ENCODE assay signal across 8 cellular contexts in the genomic region with DNA sequence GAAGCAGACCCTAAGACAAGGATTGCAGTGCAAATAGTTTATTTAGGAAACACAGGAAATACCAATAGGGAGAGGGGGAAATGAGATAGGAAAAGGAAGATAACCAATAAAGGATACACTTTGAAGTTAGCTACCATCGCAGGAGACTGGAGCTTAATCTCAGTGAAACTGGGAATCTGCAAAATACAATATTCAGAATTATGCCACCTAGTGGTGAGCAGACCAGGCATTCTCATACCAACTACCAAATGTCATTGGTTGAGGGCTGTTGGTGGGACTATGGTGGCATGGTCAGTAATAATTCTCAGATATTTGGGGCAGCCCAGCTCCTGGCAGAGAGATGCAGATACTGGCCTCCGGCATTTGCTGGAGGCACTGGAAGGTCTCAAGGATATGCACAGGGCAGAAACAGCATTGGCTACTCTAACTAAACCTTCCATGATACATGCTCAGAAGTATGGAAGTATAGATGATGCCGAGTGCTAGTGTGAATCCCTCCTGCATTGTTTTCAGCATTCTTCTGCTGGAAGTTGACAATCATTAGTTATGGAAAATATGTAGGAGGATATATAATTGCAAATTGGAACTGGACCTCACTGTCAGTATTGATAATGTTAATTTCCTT. TPM values are rescaled to one million over a fixed set of nuclear protein-coding genes. Genes with fewer than 3 reads are reported as not detected.
DNase-seq lines count a peak whose midpoint lies in the region; ATAC-seq, FAIRE-seq and TF ChIP-seq lines count a peak whose summit lies in the region.

No MANE protein-coding gene starts in this region.

- H3K27me3 ChIP-seq in HCT116 (ENCODE audit: insufficient read depth, low read length) (no peaks in the 10 kb centered on the region), SU-DHL-6 (ENCODE audit: low read length) (no peaks in the 10 kb centered on the region), small intestine (ENCODE audit: control insufficient read depth in 2 of 2, insufficient read depth in 2 of 2, low read length in 2 of 2) (no peaks in the 10 kb centered on the region)

- RAD21 ChIA-PET in HCT116 (lab: Charles Lee; ENCODE audit: low non-redundant PET in 1 of 2, low total read pairs in 2 of 2, uncharacterized antibody in 2 of 2, unreplicated experiment in 2 of 2) = no interaction called here

- H3K4me3 ChIP-seq in HCT116 (replicated peaks in 1 of 2; ENCODE audit: low read depth in 1 of 2, low read length in 2 of 2) = no peak overlapping the region
- no peak overlapping the region for H3K4me3 ChIP-seq in SU-DHL-6 (ENCODE audit: insufficient read depth, low read length, poor library complexity, severe bottlenecking)
- no peak overlapping the region for H3K4me3 ChIP-seq in small intestine (ENCODE audit: low read depth in 1 of 2, low read length in 2 of 2)

- H3K9me2 ChIP-seq in HCT116 (ENCODE audit: insufficient read depth) (no peaks in the 10 kb centered on the region), SU-DHL-6 (replicated peaks; ENCODE audit: insufficient read depth, low read length) (no peaks in the 10 kb centered on the region)

- CTCF ChIA-PET in HCT116 (lab: Charles Lee) = interaction anchor here (0.6 to 3.0 kb wide), 7 partner anchors 9 to 294 kb away, joined by 3 to 16 read pairs (median 4); no protein-coding TSS in a partner anchor

- TF ChIP-seq CTCF in HCT116 (IDR thresholded peaks at IDR 0.05 in 2 of 3, conservative IDR thresholded peaks at IDR 0.05 in 1 of 3; ENCODE audit: borderline replicate concordance in 1 of 3, insufficient read depth in 1 of 3, low read depth in 2 of 3, low read length in 2 of 3) (peak; percentile 37 to 76 (median 66); a peak in 5 of 6 replicates), SU-DHL-6 (IDR thresholded peaks at IDR 0.05; ENCODE audit: insufficient read depth, low read length, poor library complexity, severe bottlenecking) (peak; percentile 67)

- WGBS in small intestine, 3 donors = 59 to 62% (median 61%) methylated on average over 3 of the region's 3 CpGs

- no peak for TF ChIP-seq POLR2A in HCT116 (IDR thresholded peaks at IDR 0.05; ENCODE audit: borderline replicate concordance, extremely low read depth, insufficient read depth, insufficient read length)

- no peak overlapping the region for H3K4me2 ChIP-seq in HCT116 (ENCODE audit: low read length)
- no peak overlapping the region for H3K4me2 ChIP-seq in SU-DHL-6 (ENCODE audit: low read depth, low read length, poor library complexity, severe bottlenecking)

- H3K79me2 ChIP-seq in HCT116 (ENCODE audit: insufficient read depth, low read length) (no peaks in the 10 kb centered on the region), SU-DHL-6 (ENCODE audit: insufficient read depth, low read length) (no peaks in the 10 kb centered on the region)

- intact Hi-C loops in HCT116 (cut with micrococcal nuclease) = no loop called here

- DNase-seq in NCI-H1417 (lab: John Stamatoyannopoulos, UW) (peak in 2 of 3 experiments; percentile 4 to 27), NCI-H1417 treated with DMSO at 0.1 percent for 48 hours (lab: John Stamatoyannopoulos, UW) (no peak), HCT116 (ENCODE audit: low read depth, low spot score) (no peak), frontal cortex (ENCODE audit: low spot score in 2 of 2) (peak; percentile 22 to 32), small intestine (peak; percentile 31), NCI-H446 treated with DMSO at 0.1 percent for 48 hours (lab: John Stamatoyannopoulos, UW) (no peak)

- 0 out of 4 replicates have a peak, but pooled peaks cover 0 to 3% of the 10 kb centered on the region in 2 experiments for H3K9me3 ChIP-seq in HCT116 (ENCODE audit: control insufficient read depth in 1 of 2, insufficient read depth in 1 of 2, low read depth in 1 of 2, low read length in 2 of 2)
- no peaks in the 10 kb centered on the region for H3K9me3 ChIP-seq in SU-DHL-6 (ENCODE audit: insufficient read depth, low read length)
- no peaks in the 10 kb centered on the region for H3K9me3 ChIP-seq in small intestine (ENCODE audit: control insufficient read depth, low read depth)

- ATAC-seq in HCT116 = peak; percentile 80
- ATAC-seq in HG03175 (IDR thresholded peaks at IDR 0.05; ENCODE audit: unreplicated experiment) = no peak

- no TSS peak for BruUV-seq in HCT116 (replicated peaks; lab: Mats Ljungman, UMichigan)

- H4K20me1 ChIP-seq in HCT116 (ENCODE audit: insufficient read depth) (no peaks in the 10 kb centered on the region), SU-DHL-6 (ENCODE audit: low read depth, low read length) (no peaks in the 10 kb centered on the region)

- POLR2A ChIA-PET in HCT116 (lab: Charles Lee) = no interaction called here

- H3F3A ChIP-seq in SU-DHL-6 (ENCODE audit: insufficient read depth) = no peaks in the 10 kb centered on the region

- H3K27ac ChIP-seq in HCT116 (ENCODE audit: low read depth, low read length) (no peak overlapping the region), SU-DHL-6 (ENCODE audit: low read depth, low read length) (no peak overlapping the region), small intestine (ENCODE audit: low read depth in 1 of 2, low read length in 1 of 2) (no peak overlapping the region)

- H2AFZ ChIP-seq in HCT116 (ENCODE audit: low read depth, low read length, poor library complexity, severe bottlenecking) (no peak overlapping the region), SU-DHL-6 (ENCODE audit: low read depth, low read length, severe bottlenecking) (no peak overlapping the region)

- peak; percentile 37 for TF ChIP-seq RAD21 in HCT116 (IDR thresholded peaks at IDR 0.05; ENCODE audit: low read depth)

- H3K9ac ChIP-seq in HCT116 (ENCODE audit: low read length) (no peak overlapping the region), SU-DHL-6 (ENCODE audit: low read length) (no peak overlapping the region)

- H3K36me3 ChIP-seq in HCT116 (ENCODE audit: control insufficient read depth in 1 of 2, insufficient read depth in 2 of 2, low read length in 2 of 2) = no peaks in the 10 kb centered on the region
- H3K36me3 ChIP-seq in SU-DHL-6 (ENCODE audit: low read length) = no peaks in the 10 kb centered on the region
- H3K36me3 ChIP-seq in small intestine (ENCODE audit: control insufficient read depth in 2 of 2, insufficient read depth in 2 of 2, low read length in 2 of 2) = no peaks in the 10 kb centered on the region

- H3K4me1 ChIP-seq in HCT116 (ENCODE audit: control insufficient read depth in 1 of 2, insufficient read depth in 2 of 2, low read length in 2 of 2) (no peaks in the 10 kb centered on the region), small intestine (ENCODE audit: control insufficient read depth in 2 of 2, insufficient read depth in 1 of 2, low read depth in 1 of 2, low read length in 1 of 2) (no peaks in the 10 kb centered on the region)

- FAIRE-seq in frontal cortex (lab: Jason Lieb, UNC) (no peak), small intestine (lab: Jason Lieb, UNC) (no peak)

TF ChIP-seq in HCT116, 20 proteins besides CTCF, POLR2A, EP300 and RAD21 (continues in another document):
- no peak for TF ChIP-seq TCF7L2 (IDR thresholded peaks at IDR 0.05; ENCODE audit: borderline replicate concordance, extremely low read depth, insufficient read depth, insufficient read length)
- no peak for TF ChIP-seq ATF3 (IDR thresholded peaks at IDR 0.05)
- TF ChIP-seq SIN3A (IDR thresholded peaks at IDR 0.05; ENCODE audit: low read depth) = no peak
- TF ChIP-seq ZNF274 (IDR thresholded peaks at IDR 0.05; ENCODE audit: low read depth, low read length) = no peak
- TF ChIP-seq EZH2 (IDR thresholded peaks at IDR 0.05) = no peak
- TF ChIP-seq, protein P1, sequence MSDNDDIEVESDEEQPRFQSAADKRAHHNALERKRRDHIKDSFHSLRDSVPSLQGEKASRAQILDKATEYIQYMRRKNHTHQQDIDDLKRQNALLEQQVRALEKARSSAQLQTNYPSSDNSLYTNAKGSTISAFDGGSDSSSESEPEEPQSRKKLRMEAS (IDR thresholded peaks at IDR 0.05) = no peak
- TF ChIP-seq CEBPB (IDR thresholded peaks at IDR 0.05; ENCODE audit: low read depth) = no peak
- TF ChIP-seq POLR2AphosphoS5 (IDR thresholded peaks at IDR 0.05; ENCODE audit: low read depth, low read length) = no peak
- no peak for TF ChIP-seq EZH2phosphoT487 (IDR thresholded peaks at IDR 0.05; ENCODE audit: borderline replicate concordance)
- TF ChIP-seq ZBTB33 (IDR thresholded peaks at IDR 0.05; ENCODE audit: extremely low read depth, insufficient replicate concordance, low read length) = no peak

RNA-seq across cellular contexts. Expression of gene ZFP69B, which starts 11.8 kb away (rescaled TPM):
- total RNA-seq in HCT116 (2021; ENCODE audit: unreplicated experiment) = 0.27 TPM
- 0.04 and 0.12 TPM in 2 replicates for polyA plus RNA-seq in HCT116 (2012)
- 11.8 TPM for total RNA-seq in frontal cortex
- 1 to 10 TPM in 1 of 3 donors, not detected in 2; 1.2 TPM for polyA plus RNA-seq in small intestine

RNA-seq across cellular contexts. Expression of gene ZFP69, which starts 38.6 kb away (rescaled TPM):
- not detected for total RNA-seq in HCT116 (2021; ENCODE audit: unreplicated experiment)
- not detected in 2 replicates for polyA plus RNA-seq in HCT116 (2012)
- 19.2 TPM for total RNA-seq in frontal cortex
- 1 to 10 TPM in 2 of 3 donors, under 1 TPM in 1; 0.81 to 2.5 (median 1.6) TPM for polyA plus RNA-seq in small intestine

Comparison
In these comparisons a context has a peak if more than half of its experiments do, and no peak if none do; other contexts are left out.
1. DNase-seq: peak in NCI-H1417 (2 of 3), frontal cortex (2 of 2) and small intestine (single experiment); none in NCI-H1417 treated with DMSO at 0.1 percent for 48 hours (single experiment), HCT116 (single experiment) and NCI-H446 treated with DMSO at 0.1 percent for 48 hours (single experiment).
2. RNA of gene ZFP69B, which starts 11.8 kb away (total RNA-seq): 11.8 TPM in frontal cortex (single experiment); 0.27 TPM in HCT116 (single experiment); every median in the first group is over 10 times any median in the second.
3. RNA of gene ZFP69, which starts 38.6 kb away (total RNA-seq): 19.2 TPM in frontal cortex (single experiment); not detected in HCT116 (single experiment); every median in the first group is over 10 times any median in the second.